1 cellular context compared by ENCODE assay signal in the genomic region with DNA sequence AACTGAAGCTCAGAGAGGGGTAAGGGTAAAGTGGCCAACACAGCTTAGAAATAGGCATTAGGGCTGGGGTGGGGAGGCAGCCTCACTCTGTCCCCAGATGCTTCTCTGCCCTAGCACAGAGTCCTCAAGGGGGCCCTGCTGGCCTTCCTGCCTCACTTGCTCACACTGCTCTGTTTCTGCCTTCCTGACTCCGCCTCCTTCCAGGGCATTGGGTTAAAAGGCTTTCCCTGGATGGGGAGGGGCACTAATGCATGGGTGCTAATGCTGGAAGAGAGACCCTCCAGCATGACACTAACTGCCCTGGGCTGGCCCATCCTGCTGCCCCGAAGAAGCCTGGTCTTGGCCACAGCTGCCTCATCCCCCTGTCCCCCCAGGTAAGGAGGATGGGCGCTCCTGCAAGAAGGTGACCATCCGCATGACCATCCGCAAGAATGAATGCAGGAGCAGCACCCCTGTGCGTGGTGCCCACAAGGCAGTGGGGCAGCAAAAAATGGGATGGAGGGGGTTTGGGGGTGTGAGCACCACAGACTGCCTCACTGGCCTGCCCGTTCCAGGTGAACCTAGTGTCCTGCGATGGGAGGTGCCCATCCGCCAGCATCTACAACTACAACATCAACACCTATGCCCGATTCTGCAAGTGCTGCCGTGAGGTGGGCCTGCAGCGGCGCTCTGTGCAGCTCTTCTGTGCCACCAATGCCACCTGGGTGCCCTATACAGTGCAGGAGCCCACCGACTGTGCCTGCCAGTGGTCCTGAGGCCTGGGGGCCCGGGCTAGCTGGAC.
TF ChIP-seq lines count a peak whose summit lies in the region.

No MANE protein-coding gene starts in this region.

TF ChIP-seq in GM23338, 12 proteins besides CTCF, POLR2A, EP300 and RAD21 (continued from another document):
- no peak for TF ChIP-seq ETS1 (IDR thresholded peaks at IDR 0.05)
